In genomic region chr1:66648896-66649597, GRCh38 we compare ENCODE assay signal across 12 cellular contexts.
DNase-seq lines count a peak whose midpoint lies in the region; ATAC-seq, FAIRE-seq and TF ChIP-seq lines count a peak whose summit lies in the region.
"Had no signal": no experiment of that assay in that cellular context is flagged by ENCODE, and none has a peak within 500 bp of the region (broad histone marks: within the 10 kb centered on the region; RNA-seq: fewer than 3 reads in every experiment).

No MANE protein-coding gene starts in this region.

- POLR2A ChIA-PET in activated CD8-positive, alpha-beta T cell treated with anti-CD3 and anti-CD28 coated beads for 36 hours (lab: Charles Lee), result no interaction called here

- no peak overlapping the region for H3K27ac Mint-ChIP-seq in activated CD8-positive, alpha-beta T cell treated with anti-CD3 and anti-CD28 coated beads for 36 hours
- H3K27ac Mint-ChIP-seq: dendritic cell treated with granulocyte-macrophage colony-stimulating factor and Interleukin-4, amounts not matched to agents 40 ng/mL and 50 ng/mL, for 4 days had no signal

- no peak for TF ChIP-seq CTCF in epithelial cell of proximal tubule (conservative IDR thresholded peaks at IDR 0.05; ENCODE audit: low read depth, low read length)
- TF ChIP-seq CTCF in activated CD8-positive, alpha-beta T cell treated with anti-CD3 and anti-CD28 coated beads for 36 hours (IDR thresholded peaks at IDR 0.05), result no peak

- CTCF ChIA-PET in activated CD8-positive, alpha-beta T cell treated with anti-CD3 and anti-CD28 coated beads for 36 hours (lab: Charles Lee), result no interaction called here

- FAIRE-seq in GM18507 (lab: Jason Lieb, UNC), result peak; percentile 84

- no peak overlapping the region for H3K4me3 Mint-ChIP-seq in activated CD8-positive, alpha-beta T cell treated with anti-CD3 and anti-CD28 coated beads for 36 hours
- H3K4me3 Mint-ChIP-seq: dendritic cell treated with granulocyte-macrophage colony-stimulating factor and Interleukin-4, amounts not matched to agents 40 ng/mL and 50 ng/mL, for 4 days had no signal

- H3K36me3 Mint-ChIP-seq in activated CD8-positive, alpha-beta T cell treated with anti-CD3 and anti-CD28 coated beads for 36 hours (ENCODE audit: low read depth), result no peaks in the 10 kb centered on the region

- DNase-seq in GM18507 (ENCODE audit: extremely low spot score, insufficient read length, low read depth) (no peak), epithelial cell of proximal tubule (ENCODE audit: low read depth) (peak; percentile 41), dermis blood vessel endothelial cell (no peak), NCI-H1048 (lab: John Stamatoyannopoulos, UW) (no peak)
- DNase-seq in activated CD8-positive, alpha-beta T cell treated with anti-CD3 and anti-CD28 coated beads for 36 hours, result no peak
- DNase-seq in activated CD8-positive, alpha-beta memory T cell treated with anti-CD3 and anti-CD28 coated beads, Interleukin-2, amount 50 U/mL, for 4 hours, result no peak
- DNase-seq: PC-9 had no signal

- H3K27me3 Mint-ChIP-seq in activated CD8-positive, alpha-beta T cell treated with anti-CD3 and anti-CD28 coated beads for 36 hours, result peaks cover 10% of the 10 kb centered on the region
- H3K27me3 Mint-ChIP-seq: dendritic cell treated with granulocyte-macrophage colony-stimulating factor and Interleukin-4, amounts not matched to agents 40 ng/mL and 50 ng/mL, for 4 days had no signal

- no peaks in the 10 kb centered on the region for H3K4me1 Mint-ChIP-seq in activated CD8-positive, alpha-beta T cell treated with anti-CD3 and anti-CD28 coated beads for 36 hours (ENCODE audit: low read depth)

- H3K9me3 Mint-ChIP-seq in activated CD8-positive, alpha-beta T cell treated with anti-CD3 and anti-CD28 coated beads for 36 hours, result no peaks in the 10 kb centered on the region
- H3K9me3 Mint-ChIP-seq: dendritic cell treated with granulocyte-macrophage colony-stimulating factor and Interleukin-4, amounts not matched to agents 40 ng/mL and 50 ng/mL, for 4 days had no signal

- intact Hi-C loops in activated CD8-positive, alpha-beta T cell treated with anti-CD3 and anti-CD28 coated beads for 36 hours (cut with micrococcal nuclease), result no loop called here

- peak; percentile 72 for ATAC-seq in GM21737 (IDR thresholded peaks at IDR 0.05; ENCODE audit: unreplicated experiment)
- ATAC-seq in HG03469 (IDR thresholded peaks at IDR 0.05; ENCODE audit: unreplicated experiment), result peak; percentile 86
- no peak for ATAC-seq in activated CD8-positive, alpha-beta T cell treated with anti-CD3 and anti-CD28 coated beads for 36 hours
- ATAC-seq: left colon had no signal

- no peak overlapping the region for H3K4me3 ChIP-seq in epithelial cell of proximal tubule (ENCODE audit: low read depth, low read length)
- H3K4me3 ChIP-seq: PC-9, skin epidermis had no signal
